Comparison of ENCODE assay signal across 1 cellular context in the genomic region with DNA sequence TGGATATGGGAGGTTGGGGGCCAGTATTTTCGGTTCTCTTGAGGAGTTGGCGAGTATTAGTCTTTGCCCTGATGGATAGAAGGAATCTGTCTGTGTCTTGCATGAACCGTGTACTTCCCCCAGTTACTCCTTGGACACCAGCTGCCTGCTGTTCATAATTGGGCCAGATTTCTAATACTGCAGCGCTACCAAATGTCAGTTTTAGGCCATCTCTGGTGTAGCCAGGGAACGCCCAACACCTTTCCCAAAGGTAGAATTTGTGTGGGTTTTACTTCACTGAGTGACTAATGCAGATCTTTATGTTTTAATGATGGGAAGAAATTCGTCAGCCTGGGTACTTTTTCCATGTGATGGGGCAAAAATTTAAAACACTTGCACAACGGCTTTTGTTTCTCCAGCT.
TF ChIP-seq lines count a peak whose summit lies in the region.

No MANE protein-coding gene starts in this region.

TF ChIP-seq in HepG2, 621 proteins besides CTCF, POLR2A, EP300 and RAD21 (continued from another document):
- TF ChIP-seq HMGXB3 (CRISPR knock-in tag; IDR thresholded peaks at IDR 0.05; ENCODE audit: borderline replicate concordance) = no peak
- no peak for TF ChIP-seq TERF1 (CRISPR knock-in tag; IDR thresholded peaks at IDR 0.05)
- no peak for TF ChIP-seq PHB2 (IDR thresholded peaks at IDR 0.05; ENCODE audit: partially characterized antibody)
- TF ChIP-seq, protein P1, sequence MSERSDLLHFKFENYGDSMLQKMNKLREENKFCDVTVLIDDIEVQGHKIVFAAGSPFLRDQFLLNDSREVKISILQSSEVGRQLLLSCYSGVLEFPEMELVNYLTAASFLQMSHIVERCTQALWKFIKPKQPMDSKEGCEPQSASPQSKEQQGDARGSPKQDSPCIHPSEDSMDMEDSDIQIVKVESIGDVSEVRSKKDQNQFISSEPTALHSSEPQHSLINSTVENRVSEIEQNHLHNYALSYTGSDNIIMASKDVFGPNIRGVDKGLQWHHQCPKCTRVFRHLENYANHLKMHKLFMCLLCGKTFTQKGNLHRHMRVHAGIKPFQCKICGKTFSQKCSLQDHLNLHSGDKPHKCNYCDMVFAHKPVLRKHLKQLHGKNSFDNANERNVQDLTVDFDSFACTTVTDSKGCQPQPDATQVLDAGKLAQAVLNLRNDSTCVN (CRISPR knock-in tag; IDR thresholded peaks at IDR 0.05; ENCODE audit: borderline replicate concordance) = no peak
- no peak for TF ChIP-seq EED (CRISPR knock-in tag; IDR thresholded peaks at IDR 0.05)
- no peak for TF ChIP-seq ZNF646 (CRISPR knock-in tag; IDR thresholded peaks at IDR 0.05)
- TF ChIP-seq ZSCAN5A (CRISPR knock-in tag; IDR thresholded peaks at IDR 0.05; ENCODE audit: borderline replicate concordance) = no peak
- no peak for TF ChIP-seq AFF4 (CRISPR knock-in tag; IDR thresholded peaks at IDR 0.05)
- TF ChIP-seq MBD4 (IDR thresholded peaks at IDR 0.05; ENCODE audit: borderline replicate concordance, low read length) = no peak
TF ChIP-seq in HepG2: peak in this region for 0.
